Comparison of ENCODE assay signal across 9 cellular contexts in the genomic region with DNA sequence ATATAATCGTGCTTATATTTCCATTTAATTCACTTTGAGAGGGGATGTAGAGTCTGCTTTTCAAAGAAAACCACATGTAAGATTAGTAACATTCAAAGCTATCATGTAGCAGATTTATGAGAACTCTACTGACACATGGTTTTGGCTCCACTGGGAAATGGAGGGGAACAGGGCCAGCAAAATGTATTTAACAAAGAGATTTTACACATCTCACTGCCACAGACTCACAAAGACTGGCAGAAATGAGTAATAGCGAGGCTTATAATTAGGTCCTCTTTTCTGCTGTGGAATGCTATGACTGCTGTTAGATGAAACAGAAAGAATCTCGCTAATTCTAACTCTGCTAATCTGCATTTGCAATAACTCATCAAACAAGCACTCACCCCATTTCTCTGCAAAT. TPM values are rescaled to one million over a fixed set of nuclear protein-coding genes. Genes with fewer than 3 reads are reported as not detected.
DNase-seq lines count a peak whose midpoint lies in the region; ATAC-seq and TF ChIP-seq lines count a peak whose summit lies in the region.
"Had no signal": no experiment of that assay in that cellular context is flagged by ENCODE, and none has a peak within 500 bp of the region (broad histone marks: within the 10 kb centered on the region; RNA-seq: fewer than 3 reads in every experiment).

No MANE protein-coding gene starts in this region.

- ATAC-seq in activated T-cell treated with anti-CD3 and anti-CD28 coated beads, Interleukin-2, amount 50 U/mL, for 4 hours, result peak; percentile 6
- peak; percentile 26 for ATAC-seq in HG02798 (IDR thresholded peaks at IDR 0.05; ENCODE audit: poor library complexity, unreplicated experiment)
- peak; percentile 25 for ATAC-seq in stimulated activated naive B cell treated with anti-CD40 and anti-IgM and Interleukin-4, amounts not matched to agents 10 μg/mL and 1 μg/mL and 100 μg/mL, for 72 hours (replicated peaks)
- ATAC-seq in naive thymus-derived CD8-positive, alpha-beta T cell, result no peak

- no peak for TF ChIP-seq CTCF in astrocyte of the cerebellum (IDR thresholded peaks at IDR 0.05; ENCODE audit: low read depth, low read length, missing control alignments)
- TF ChIP-seq CTCF in MCF 10A (IDR thresholded peaks at IDR 0.05; ENCODE audit: unreplicated experiment), result no peak

- intact Hi-C loops in MCF 10A (cut with micrococcal nuclease), result no loop called here

- no TSS peak for BruUV-seq in MCF 10A (replicated peaks; lab: Mats Ljungman, UMichigan)

- CTCF ChIA-PET in MCF 10A (lab: Yijun Ruan, JAX), result no interaction called here

- peaks cover 20% of the 10 kb centered on the region for H3K36me3 Mint-ChIP-seq in activated T-cell treated with anti-CD3 and anti-CD28 coated beads, Interleukin-2, amount 50 U/mL, for 4 hours (ENCODE audit: insufficient read depth)
- H3K36me3 Mint-ChIP-seq in stimulated activated naive B cell treated with anti-CD40 and anti-IgM and Interleukin-4, amounts not matched to agents 10 μg/mL and 1 μg/mL and 100 μg/mL, for 72 hours, result peaks cover 23 to 40% of the 10 kb centered on the region in 2 donors
- peaks cover 0 to 38% (median 2%) of the 10 kb centered on the region in 3 donors for H3K36me3 Mint-ChIP-seq in naive thymus-derived CD8-positive, alpha-beta T cell
- peaks cover 23% of the 10 kb centered on the region for H3K36me3 Mint-ChIP-seq in MCF 10A (ENCODE audit: insufficient read depth, unreplicated experiment)

- no peaks in the 10 kb centered on the region for H3K9me3 Mint-ChIP-seq in activated T-cell treated with anti-CD3 and anti-CD28 coated beads, Interleukin-2, amount 50 U/mL, for 4 hours
- no peaks in the 10 kb centered on the region for H3K9me3 Mint-ChIP-seq in stimulated activated naive B cell treated with anti-CD40 and anti-IgM and Interleukin-4, amounts not matched to agents 10 μg/mL and 1 μg/mL and 100 μg/mL, for 72 hours
- no peaks in the 10 kb centered on the region for H3K9me3 Mint-ChIP-seq in naive thymus-derived CD8-positive, alpha-beta T cell
- H3K9me3 Mint-ChIP-seq in MCF 10A (ENCODE audit: unreplicated experiment), result no peaks in the 10 kb centered on the region

- H3K27me3 Mint-ChIP-seq in activated T-cell treated with anti-CD3 and anti-CD28 coated beads, Interleukin-2, amount 50 U/mL, for 4 hours (ENCODE audit: low read depth), result no peaks in the 10 kb centered on the region
- H3K27me3 Mint-ChIP-seq in stimulated activated naive B cell treated with anti-CD40 and anti-IgM and Interleukin-4, amounts not matched to agents 10 μg/mL and 1 μg/mL and 100 μg/mL, for 72 hours, result no peaks in the 10 kb centered on the region
- no peaks in the 10 kb centered on the region for H3K27me3 Mint-ChIP-seq in naive thymus-derived CD8-positive, alpha-beta T cell
- no peaks in the 10 kb centered on the region for H3K27me3 Mint-ChIP-seq in MCF 10A (ENCODE audit: insufficient read depth, unreplicated experiment)

- no peak overlapping the region for H3K4me3 ChIP-seq in astrocyte of the cerebellum (ENCODE audit: low read depth, low read length)
- H3K4me3 ChIP-seq: lung had no signal

- POLR2A ChIA-PET in naive thymus-derived CD8-positive, alpha-beta T cell (lab: Charles Lee), result no interaction called here
- POLR2A ChIA-PET in MCF 10A (lab: Yijun Ruan, JAX), result interaction anchor here (0.7 kb wide), 1 partner anchor 9 kb away, joined by 3 read pairs; no protein-coding TSS in a partner anchor

- in situ Hi-C loops in astrocyte of the cerebellum (cut with HindIII; ENCODE audit: low sequenced_read_pairs), result loop anchor here (10.0 kb wide), 1 partner anchor 98 kb away; no protein-coding TSS in a partner anchor

- H3K4me3 Mint-ChIP-seq in activated T-cell treated with anti-CD3 and anti-CD28 coated beads, Interleukin-2, amount 50 U/mL, for 4 hours, result no peak overlapping the region
- H3K4me3 Mint-ChIP-seq in stimulated activated naive B cell treated with anti-CD40 and anti-IgM and Interleukin-4, amounts not matched to agents 10 μg/mL and 1 μg/mL and 100 μg/mL, for 72 hours, result peak overlapping the region in 1 of 2 donors; percentile 4
- no peak overlapping the region for H3K4me3 Mint-ChIP-seq in naive thymus-derived CD8-positive, alpha-beta T cell
- no peak overlapping the region for H3K4me3 Mint-ChIP-seq in MCF 10A (ENCODE audit: unreplicated experiment)

- H3K27ac Mint-ChIP-seq in stimulated activated naive B cell treated with anti-CD40 and anti-IgM and Interleukin-4, amounts not matched to agents 10 μg/mL and 1 μg/mL and 100 μg/mL, for 72 hours, result peak overlapping the region; percentile 51
- peak overlapping the region in 4 of 10 donors; percentile 22 to 73 (median 43) for H3K27ac Mint-ChIP-seq in naive thymus-derived CD8-positive, alpha-beta T cell
- no peak overlapping the region for H3K27ac Mint-ChIP-seq in MCF 10A (ENCODE audit: low read depth, unreplicated experiment)

- peaks cover 54% of the 10 kb centered on the region for H3K4me1 Mint-ChIP-seq in activated T-cell treated with anti-CD3 and anti-CD28 coated beads, Interleukin-2, amount 50 U/mL, for 4 hours (ENCODE audit: low read depth)
- H3K4me1 Mint-ChIP-seq in stimulated activated naive B cell treated with anti-CD40 and anti-IgM and Interleukin-4, amounts not matched to agents 10 μg/mL and 1 μg/mL and 100 μg/mL, for 72 hours, result peaks cover 34 to 81% of the 10 kb centered on the region in 2 donors
- peaks cover 30 to 74% (median 64%) of the 10 kb centered on the region in 4 donors for H3K4me1 Mint-ChIP-seq in naive thymus-derived CD8-positive, alpha-beta T cell
- peaks cover 5% of the 10 kb centered on the region for H3K4me1 Mint-ChIP-seq in MCF 10A (ENCODE audit: insufficient read depth, unreplicated experiment)

- DNase-seq in activated T-cell treated with anti-CD3 and anti-CD28 coated beads, Interleukin-2, amount 50 U/mL, for 4 hours, result no peak
- no peak for DNase-seq in activated T-cell treated with anti-CD3 and anti-CD28 coated beads, Interleukin-2, amount 50 U/mL, for 48 hours
- DNase-seq in astrocyte of the cerebellum (ENCODE audit: low read depth) (peak; percentile 76), UCSD-AML1 (lab: John Stamatoyannopoulos, UW; ENCODE audit: unreplicated experiment) (no peak), MCF 10A (ENCODE audit: unreplicated experiment) (no peak)
- no peak for DNase-seq in stimulated activated naive B cell treated with anti-CD40 and anti-IgM and Interleukin-4, amounts not matched to agents 10 μg/mL and 1 μg/mL and 100 μg/mL, for 72 hours
- no peak for DNase-seq in naive thymus-derived CD8-positive, alpha-beta T cell

RNA-seq across cellular contexts. Expression of a gene that starts 4.5 kb away (rescaled TPM):
- 10 to 100 TPM; 40.2 to 46.1 (median 42.7) TPM for total RNA-seq in activated T-cell treated with anti-CD3 and anti-CD28 coated beads, Interleukin-2, amount 50 U/mL, for 4 hours
- total RNA-seq in naive thymus-derived CD8-positive, alpha-beta T cell, result 10 to 100 TPM; 31.0 to 32.3 TPM
- 10 to 100 TPM; 42.7 to 71.9 (median 53.0) TPM for polyA plus RNA-seq in naive thymus-derived CD8-positive, alpha-beta T cell
- 114 and 123 TPM in 2 replicates for total RNA-seq in MCF 10A (2022)

Comparison
In these comparisons a context has a peak if more than half of its experiments do, and no peak if none do; other contexts are left out.
1. ATAC-seq: peak in activated T-cell treated with anti-CD3 and anti-CD28 coated beads, Interleukin-2, amount 50 U/mL, for 4 hours (2 of 2), HG02798 (single experiment) and stimulated activated naive B cell treated with anti-CD40 and anti-IgM and Interleukin-4, amounts not matched to agents 10 μg/mL and 1 μg/mL and 100 μg/mL, for 72 hours (2 of 2); none in naive thymus-derived CD8-positive, alpha-beta T cell (0 of 2).